Comparison of ENCODE assay signal across 11 cellular contexts in genomic region chr5:145531038-145531734, GRCh38.
A peak's percentile ranks its signal among the peaks of the same experiment; 100 is the strongest.
DNase-seq lines count a peak whose midpoint lies in the region; FAIRE-seq and TF ChIP-seq lines count a peak whose summit lies in the region.
"Had no signal": no experiment of that assay in that cellular context is flagged by ENCODE, and none has a peak within 500 bp of the region (broad histone marks: within the 10 kb centered on the region; RNA-seq: fewer than 3 reads in every experiment).

No MANE protein-coding gene starts in this region.

- H3K9ac ChIP-seq in parathyroid adenoma (no peak overlapping the region), MM.1S (ENCODE audit: low read length) (no peak overlapping the region)

- H3F3A ChIP-seq in MM.1S (ENCODE audit: insufficient read depth, low read length), result no peaks in the 10 kb centered on the region

- TF ChIP-seq CTCF in parathyroid adenoma (IDR thresholded peaks at IDR 0.05), result no peak
- TF ChIP-seq CTCF in MM.1S (IDR thresholded peaks at IDR 0.05; ENCODE audit: low read length), result no peak

- FAIRE-seq in RCC 7860 (lab: Jason Lieb, UNC), result peak; percentile 88
- FAIRE-seq: G401.6 had no signal

- H3K79me2 ChIP-seq in parathyroid adenoma (no peaks in the 10 kb centered on the region), MM.1S (ENCODE audit: low read length) (no peaks in the 10 kb centered on the region)

- H3K27me3 ChIP-seq in parathyroid adenoma (ENCODE audit: control insufficient read depth, insufficient read depth, low read length), result no peaks in the 10 kb centered on the region
- H3K27me3 ChIP-seq in MM.1S (replicated peaks; ENCODE audit: insufficient read depth, low read length), result no peaks in the 10 kb centered on the region

- no peaks in the 10 kb centered on the region for H4K20me1 ChIP-seq in MM.1S (ENCODE audit: insufficient read depth, low read length)

- H3K27ac ChIP-seq in parathyroid adenoma, result no peak overlapping the region
- H3K27ac ChIP-seq in MM.1S (ENCODE audit: low read length), result no peak overlapping the region

- peak; percentile 94 for DNase-seq in EH (ENCODE audit: low read depth)
- peak; percentile 75 for DNase-seq in RCC 7860 (ENCODE audit: low spot score)
- DNase-seq in fibroblast of gingiva (ENCODE audit: low read depth), result peak; percentile 2
- DNase-seq in cortex of kidney (lab: John Stamatoyannopoulos, UW), result no peak
- no peak for DNase-seq in MM.1S
- no peak for DNase-seq in iPS-NIHi7 (ENCODE audit: extremely low spot score)
- DNase-seq in NCI-H1048 (lab: John Stamatoyannopoulos, UW), result no peak
- DNase-seq: activated CD4-positive, alpha-beta T cell treated with anti-CD3 and anti-CD28 coated beads for 48 hours; hippocampal formation had no signal

- H3K36me3 ChIP-seq in parathyroid adenoma (ENCODE audit: control insufficient read depth, insufficient read depth, low read length) (no peaks in the 10 kb centered on the region), MM.1S (replicated peaks; ENCODE audit: insufficient read depth, low read length) (no peaks in the 10 kb centered on the region)

- H3K9me2 ChIP-seq in MM.1S (replicated peaks; ENCODE audit: insufficient read depth, low read length), result no peaks in the 10 kb centered on the region

- H3K4me1 ChIP-seq in parathyroid adenoma (no peaks in the 10 kb centered on the region), MM.1S (ENCODE audit: low read length) (no peaks in the 10 kb centered on the region)

- H2AFZ ChIP-seq in parathyroid adenoma, result peak overlapping the region; percentile 51
- H2AFZ ChIP-seq in MM.1S (ENCODE audit: low read length), result no peak overlapping the region

- H3K4me3 ChIP-seq in parathyroid adenoma (ENCODE audit: low read depth, low read length) (no peak overlapping the region), MM.1S (ENCODE audit: low read length) (no peak overlapping the region)

- no peak overlapping the region for H3K4me2 ChIP-seq in parathyroid adenoma (ENCODE audit: low read length)
- H3K4me2 ChIP-seq in MM.1S (ENCODE audit: low read depth, low read length), result no peak overlapping the region

- no peaks in the 10 kb centered on the region for H3K9me3 ChIP-seq in parathyroid adenoma (ENCODE audit: control insufficient read depth, low read length)
- H3K9me3 ChIP-seq in MM.1S (replicated peaks; ENCODE audit: insufficient read depth, low read length), result no peaks in the 10 kb centered on the region

Comparison
In these comparisons a context has a peak if more than half of its experiments do, and no peak if none do; other contexts are left out.
1. DNase-seq: peak in EH (single experiment), RCC 7860 (single experiment) and fibroblast of gingiva (single experiment); none in cortex of kidney (single experiment), MM.1S (single experiment), iPS-NIHi7 (single experiment) and NCI-H1048 (single experiment).